ENCODE assay signal across 8 cellular contexts in the genomic region with DNA sequence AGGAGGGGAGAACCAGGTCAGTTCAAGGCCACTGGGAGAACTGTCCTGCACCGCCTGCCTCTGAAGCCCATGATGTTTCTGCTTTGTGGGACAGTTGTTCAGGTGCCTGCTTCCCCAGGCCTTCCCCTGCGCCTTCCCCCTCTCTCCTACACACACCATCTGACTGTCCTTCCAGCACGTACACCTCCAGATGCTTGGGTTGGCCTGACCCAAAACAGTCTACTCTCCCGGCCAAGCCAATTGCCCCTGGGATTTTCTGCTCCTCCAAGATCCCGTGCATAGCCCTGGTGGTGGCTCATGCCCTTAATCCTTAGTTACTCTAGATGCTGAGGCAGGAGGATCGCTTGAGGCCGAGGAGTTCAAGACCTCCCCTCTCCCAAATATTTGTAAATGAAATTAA. TPM values are rescaled to one million over a fixed set of nuclear protein-coding genes. Genes with fewer than 3 reads are reported as not detected.
DNase-seq lines count a peak whose midpoint lies in the region; ATAC-seq, FAIRE-seq and TF ChIP-seq lines count a peak whose summit lies in the region.
"Had no signal": no experiment of that assay in that cellular context is flagged by ENCODE, and none has a peak within 500 bp of the region (broad histone marks: within the 10 kb centered on the region; RNA-seq: fewer than 3 reads in every experiment).

No MANE protein-coding gene starts in this region.

- no peak for FAIRE-seq in urothelium cell line (lab: Jason Lieb, UNC)
- FAIRE-seq: TTC549 had no signal

- no peak for DNase-seq in HFF-Myc (ENCODE audit: extremely low read depth, low read depth)
- DNase-seq in WTC11 (ENCODE audit: low spot score) = no peak
- DNase-seq in stimulated activated effector memory CD8-positive, alpha-beta T cell treated with anti-CD3 and anti-CD28 coated beads, Interleukin-12 subunit alpha, Interleukin-12 subunit beta, amount 100 ng/mL, for 72 hours (ENCODE audit: low spot score in 2 of 2) = no peak
- DNase-seq in urothelium cell line (ENCODE audit: low spot score) = no peak
- no peak for DNase-seq in activated CD8-positive, alpha-beta memory T cell treated with anti-CD3 and anti-CD28 coated beads, Interleukin-2, amount 50 U/mL, for 4 hours

- no peak for ATAC-seq in WTC11
- no peak for ATAC-seq in stimulated activated effector memory CD8-positive, alpha-beta T cell treated with anti-CD3 and anti-CD28 coated beads, Interleukin-12 subunit alpha, Interleukin-12 subunit beta, amount 100 ng/mL, for 72 hours
- no peak for ATAC-seq in GM19467 (IDR thresholded peaks at IDR 0.05; ENCODE audit: unreplicated experiment)

- no peak overlapping the region; the same call in 1 of the 2 replicates for H3K27ac Mint-ChIP-seq in WTC11
- peak overlapping the region; percentile 98 for H3K27ac Mint-ChIP-seq in stimulated activated effector memory CD8-positive, alpha-beta T cell treated with anti-CD3 and anti-CD28 coated beads, Interleukin-12 subunit alpha, Interleukin-12 subunit beta, amount 100 ng/mL, for 72 hours

- TF ChIP-seq CTCF in HFF-Myc (IDR thresholded peaks at IDR 0.05; ENCODE audit: low read depth, low read length, missing control alignments) = no peak
- no peak for TF ChIP-seq CTCF in WTC11 (IDR thresholded peaks at IDR 0.05)

- no peaks in the 10 kb centered on the region for H3K9me3 Mint-ChIP-seq in WTC11
- no peaks in the 10 kb centered on the region for H3K9me3 Mint-ChIP-seq in stimulated activated effector memory CD8-positive, alpha-beta T cell treated with anti-CD3 and anti-CD28 coated beads, Interleukin-12 subunit alpha, Interleukin-12 subunit beta, amount 100 ng/mL, for 72 hours

- no peaks in the 10 kb centered on the region for H3K9me3 ChIP-seq in iPS-18c (ENCODE audit: control insufficient read depth, insufficient read depth, low read length)

- peaks cover 14% of the 10 kb centered on the region for H3K4me1 Mint-ChIP-seq in WTC11
- peaks cover 32% of the 10 kb centered on the region for H3K4me1 Mint-ChIP-seq in stimulated activated effector memory CD8-positive, alpha-beta T cell treated with anti-CD3 and anti-CD28 coated beads, Interleukin-12 subunit alpha, Interleukin-12 subunit beta, amount 100 ng/mL, for 72 hours

- H3K4me3 ChIP-seq in HFF-Myc (replicated peaks; ENCODE audit: low read depth, low read length) (peak overlapping the region; percentile 88), iPS-18c (ENCODE audit: insufficient read depth, low read depth, low read length) (peak overlapping the region; percentile 56)

- peaks cover 20% of the 10 kb centered on the region for H3K27me3 Mint-ChIP-seq in WTC11 (ENCODE audit: low read depth)

- CTCF ChIA-PET in WTC11 (lab: Charles Lee) = interaction anchor here (0.6 to 2.8 kb wide), 13 partner anchors 12 to 357 kb away, joined by 3 to 42 read pairs (median 4); a partner anchor contains a TSS

- POLR2A ChIA-PET in WTC11 (lab: Charles Lee) = interaction anchor here (0.6 kb wide), 1 partner anchor 81 kb away, joined by 3 read pairs; a partner anchor contains a TSS

- H3K36me3 Mint-ChIP-seq in WTC11 = peaks cover 5% of the 10 kb centered on the region
- H3K36me3 Mint-ChIP-seq in stimulated activated effector memory CD8-positive, alpha-beta T cell treated with anti-CD3 and anti-CD28 coated beads, Interleukin-12 subunit alpha, Interleukin-12 subunit beta, amount 100 ng/mL, for 72 hours = peaks cover 18% of the 10 kb centered on the region

- peak overlapping the region; percentile 70 for H3K4me3 Mint-ChIP-seq in WTC11
- peak overlapping the region; percentile 76 for H3K4me3 Mint-ChIP-seq in stimulated activated effector memory CD8-positive, alpha-beta T cell treated with anti-CD3 and anti-CD28 coated beads, Interleukin-12 subunit alpha, Interleukin-12 subunit beta, amount 100 ng/mL, for 72 hours

TF ChIP-seq in WTC11, 78 proteins besides CTCF, POLR2A, EP300 and RAD21:
- TF ChIP-seq GRHL2 (CRISPR knock-in tag; IDR thresholded peaks at IDR 0.05; ENCODE audit: insufficient replicate concordance, severe bottlenecking) = no peak
- TF ChIP-seq, protein P1, sequence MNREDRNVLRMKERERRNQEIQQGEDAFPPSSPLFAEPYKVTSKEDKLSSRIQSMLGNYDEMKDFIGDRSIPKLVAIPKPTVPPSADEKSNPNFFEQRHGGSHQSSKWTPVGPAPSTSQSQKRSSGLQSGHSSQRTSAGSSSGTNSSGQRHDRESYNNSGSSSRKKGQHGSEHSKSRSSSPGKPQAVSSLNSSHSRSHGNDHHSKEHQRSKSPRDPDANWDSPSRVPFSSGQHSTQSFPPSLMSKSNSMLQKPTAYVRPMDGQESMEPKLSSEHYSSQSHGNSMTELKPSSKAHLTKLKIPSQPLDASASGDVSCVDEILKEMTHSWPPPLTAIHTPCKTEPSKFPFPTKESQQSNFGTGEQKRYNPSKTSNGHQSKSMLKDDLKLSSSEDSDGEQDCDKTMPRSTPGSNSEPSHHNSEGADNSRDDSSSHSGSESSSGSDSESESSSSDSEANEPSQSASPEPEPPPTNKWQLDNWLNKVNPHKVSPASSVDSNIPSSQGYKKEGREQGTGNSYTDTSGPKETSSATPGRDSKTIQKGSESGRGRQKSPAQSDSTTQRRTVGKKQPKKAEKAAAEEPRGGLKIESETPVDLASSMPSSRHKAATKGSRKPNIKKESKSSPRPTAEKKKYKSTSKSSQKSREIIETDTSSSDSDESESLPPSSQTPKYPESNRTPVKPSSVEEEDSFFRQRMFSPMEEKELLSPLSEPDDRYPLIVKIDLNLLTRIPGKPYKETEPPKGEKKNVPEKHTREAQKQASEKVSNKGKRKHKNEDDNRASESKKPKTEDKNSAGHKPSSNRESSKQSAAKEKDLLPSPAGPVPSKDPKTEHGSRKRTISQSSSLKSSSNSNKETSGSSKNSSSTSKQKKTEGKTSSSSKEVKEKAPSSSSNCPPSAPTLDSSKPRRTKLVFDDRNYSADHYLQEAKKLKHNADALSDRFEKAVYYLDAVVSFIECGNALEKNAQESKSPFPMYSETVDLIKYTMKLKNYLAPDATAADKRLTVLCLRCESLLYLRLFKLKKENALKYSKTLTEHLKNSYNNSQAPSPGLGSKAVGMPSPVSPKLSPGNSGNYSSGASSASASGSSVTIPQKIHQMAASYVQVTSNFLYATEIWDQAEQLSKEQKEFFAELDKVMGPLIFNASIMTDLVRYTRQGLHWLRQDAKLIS (CRISPR knock-in tag; IDR thresholded peaks at IDR 0.05; ENCODE audit: borderline replicate concordance) = no peak
- no peak for TF ChIP-seq SMAD3 (CRISPR knock-in tag; IDR thresholded peaks at IDR 0.05; ENCODE audit: borderline replicate concordance)
- TF ChIP-seq MYBL2 (CRISPR knock-in tag; IDR thresholded peaks at IDR 0.05) = no peak
- no peak for TF ChIP-seq GTF2I (CRISPR knock-in tag; conservative IDR thresholded peaks at IDR 0.05)
- TF ChIP-seq, protein P2, sequence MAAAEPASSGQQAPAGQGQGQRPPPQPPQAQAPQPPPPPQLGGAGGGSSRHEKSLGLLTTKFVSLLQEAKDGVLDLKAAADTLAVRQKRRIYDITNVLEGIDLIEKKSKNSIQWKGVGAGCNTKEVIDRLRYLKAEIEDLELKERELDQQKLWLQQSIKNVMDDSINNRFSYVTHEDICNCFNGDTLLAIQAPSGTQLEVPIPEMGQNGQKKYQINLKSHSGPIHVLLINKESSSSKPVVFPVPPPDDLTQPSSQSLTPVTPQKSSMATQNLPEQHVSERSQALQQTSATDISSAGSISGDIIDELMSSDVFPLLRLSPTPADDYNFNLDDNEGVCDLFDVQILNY (CRISPR knock-in tag; IDR thresholded peaks at IDR 0.05) = no peak
- no peak for TF ChIP-seq FOXP1 (CRISPR knock-in tag; IDR thresholded peaks at IDR 0.05; ENCODE audit: borderline replicate concordance)
- TF ChIP-seq, protein P3, sequence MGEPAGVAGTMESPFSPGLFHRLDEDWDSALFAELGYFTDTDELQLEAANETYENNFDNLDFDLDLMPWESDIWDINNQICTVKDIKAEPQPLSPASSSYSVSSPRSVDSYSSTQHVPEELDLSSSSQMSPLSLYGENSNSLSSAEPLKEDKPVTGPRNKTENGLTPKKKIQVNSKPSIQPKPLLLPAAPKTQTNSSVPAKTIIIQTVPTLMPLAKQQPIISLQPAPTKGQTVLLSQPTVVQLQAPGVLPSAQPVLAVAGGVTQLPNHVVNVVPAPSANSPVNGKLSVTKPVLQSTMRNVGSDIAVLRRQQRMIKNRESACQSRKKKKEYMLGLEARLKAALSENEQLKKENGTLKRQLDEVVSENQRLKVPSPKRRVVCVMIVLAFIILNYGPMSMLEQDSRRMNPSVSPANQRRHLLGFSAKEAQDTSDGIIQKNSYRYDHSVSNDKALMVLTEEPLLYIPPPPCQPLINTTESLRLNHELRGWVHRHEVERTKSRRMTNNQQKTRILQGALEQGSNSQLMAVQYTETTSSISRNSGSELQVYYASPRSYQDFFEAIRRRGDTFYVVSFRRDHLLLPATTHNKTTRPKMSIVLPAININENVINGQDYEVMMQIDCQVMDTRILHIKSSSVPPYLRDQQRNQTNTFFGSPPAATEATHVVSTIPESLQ (CRISPR knock-in tag; IDR thresholded peaks at IDR 0.05) = no peak
- TF ChIP-seq NFE2L1 (CRISPR knock-in tag; IDR thresholded peaks at IDR 0.05) = no peak

RNA-seq across cellular contexts. Expression of a gene that starts 0.7 kb away (rescaled TPM):
- total RNA-seq in WTC11 (2021) = 35.1 to 41.5 TPM (median 40.5 TPM) in 3 replicates

RNA-seq across cellular contexts. Expression of a gene that starts 9.3 kb away (rescaled TPM):
- total RNA-seq in WTC11 (2021) = 0.09 TPM in 2 of 3 replicates, not detected in the other

RNA-seq across cellular contexts. Expression of a gene that starts 30.3 kb away (rescaled TPM):
- 5.7 to 6.9 TPM (median 6.6 TPM) in 3 replicates for total RNA-seq in WTC11 (2021)

RNA-seq across cellular contexts. Expression of a gene that starts 52.0 kb away (rescaled TPM):
- total RNA-seq in WTC11 (2021) = 19.1 to 19.9 TPM (median 19.7 TPM) in 3 replicates

RNA-seq across cellular contexts. Expression of a gene that starts 54.6 kb away (rescaled TPM):
- 6.9 to 8.8 TPM (median 8.1 TPM) in 3 replicates for total RNA-seq in WTC11 (2021)
